In the genomic region with DNA sequence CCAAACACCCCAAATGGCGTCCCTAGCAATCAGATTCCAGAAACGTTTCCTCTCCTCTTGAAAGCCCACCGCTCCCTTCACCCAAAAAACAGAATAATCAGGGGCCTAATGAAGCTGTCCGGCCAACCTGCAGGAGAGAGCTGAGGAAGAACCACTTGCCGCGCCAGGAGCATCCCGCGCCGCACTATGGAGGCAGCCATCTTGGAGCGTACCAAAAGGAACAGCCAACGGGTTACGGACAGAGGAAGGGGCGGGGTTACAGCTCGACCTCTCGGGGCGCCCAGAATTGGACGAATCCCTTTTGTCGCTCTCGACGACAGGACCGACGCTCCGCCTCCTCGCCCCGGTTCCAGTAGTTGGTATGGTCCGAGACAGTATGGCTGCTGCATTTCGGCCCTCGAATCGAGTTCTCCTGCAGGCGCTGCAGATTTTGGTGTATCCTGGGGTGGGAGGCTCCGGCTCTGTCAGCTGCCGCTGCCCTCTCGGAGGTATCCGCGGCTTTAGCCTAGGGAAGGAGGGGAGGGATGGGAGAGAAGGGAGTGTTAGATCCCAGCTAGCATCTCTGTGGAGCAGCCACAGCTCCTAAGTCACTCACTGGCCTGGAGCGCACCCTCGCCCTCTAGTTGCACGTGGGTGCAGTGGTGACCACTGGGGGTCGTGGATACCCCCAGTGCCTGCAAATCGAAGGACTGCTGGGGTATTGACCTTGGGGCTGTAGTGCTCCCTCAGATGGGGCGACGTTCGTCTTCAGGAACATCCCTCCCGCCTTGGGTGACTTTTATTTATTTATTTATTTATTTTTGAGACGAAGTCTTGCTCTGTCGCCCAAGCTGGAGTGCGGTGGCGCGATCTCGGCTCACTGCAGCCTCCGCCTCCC, we compare ENCODE assay signal across 8 cellular contexts. TPM values are rescaled to one million over a fixed set of nuclear protein-coding genes. Genes with fewer than 3 reads are reported as not detected.
DNase-seq lines count a peak whose midpoint lies in the region; ATAC-seq and TF ChIP-seq lines count a peak whose summit lies in the region.

A gene (minus strand): TSS at position 219 of the 877 bp plus-strand sequence. CDS start 19 bp downstream, at position 200.
A gene with protein sequence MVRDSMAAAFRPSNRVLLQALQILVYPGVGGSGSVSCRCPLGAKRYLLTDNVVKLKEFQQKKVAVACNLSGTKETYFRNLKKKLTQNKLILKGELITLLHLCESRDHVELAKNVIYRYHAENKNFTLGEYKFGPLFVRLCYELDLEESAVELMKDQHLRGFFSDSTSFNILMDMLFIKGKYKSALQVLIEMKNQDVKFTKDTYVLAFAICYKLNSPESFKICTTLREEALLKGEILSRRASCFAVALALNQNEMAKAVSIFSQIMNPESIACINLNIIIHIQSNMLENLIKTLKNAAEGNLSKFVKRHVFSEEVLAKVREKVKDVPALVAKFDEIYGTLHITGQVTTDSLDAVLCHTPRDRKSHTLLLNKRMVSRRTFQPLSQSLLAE (plus strand): TSS at position 352 of the 877 bp plus-strand sequence. CDS start 10 bp downstream, at position 362.

- H3K27me3 Mint-ChIP-seq in activated CD4-positive, alpha-beta T cell treated with anti-CD3 and anti-CD28 coated beads for 36 hours = no peaks in the 10 kb centered on the region

- H3K27ac ChIP-seq in cingulate gyrus (ENCODE audit: low read depth, low read length) = peak within 1 kb of the TSS; percentile 93

- H3K36me3 Mint-ChIP-seq in activated CD4-positive, alpha-beta T cell treated with anti-CD3 and anti-CD28 coated beads for 36 hours (ENCODE audit: low read depth) = peaks cover 43% of the 10 kb centered on the region

- H3K27ac Mint-ChIP-seq in activated CD4-positive, alpha-beta T cell treated with anti-CD3 and anti-CD28 coated beads for 36 hours = peak within 1 kb of the TSS; percentile 93

- H3K27me3 ChIP-seq in BJ (ENCODE audit: control insufficient read depth, insufficient read depth, low read length) = no peaks in the 10 kb centered on the region

- ATAC-seq in HG03442 (IDR thresholded peaks at IDR 0.05; ENCODE audit: unreplicated experiment) = peak; percentile 98
- ATAC-seq in activated CD4-positive, alpha-beta T cell treated with anti-CD3 and anti-CD28 coated beads for 36 hours = peak; percentile 99

- peak; percentile 79 for DNase-seq in BJ (ENCODE audit: low read depth)
- peak; percentile 91 for DNase-seq in GM19238 (ENCODE audit: insufficient read length, low spot score)
- peak; percentile 89 for DNase-seq in NCI-H510A treated with DMSO at 0.1 percent for 48 hours (lab: John Stamatoyannopoulos, UW)
- peak; percentile 97 for DNase-seq in activated CD4-positive, alpha-beta T cell treated with anti-CD3 and anti-CD28 coated beads for 36 hours
- peak; percentile 94 for DNase-seq in kidney glomerular epithelial cell (lab: John Stamatoyannopoulos, UW)
- DNase-seq in stimulated activated CD4-positive, alpha-beta T cell treated with anti-CD3 and anti-CD28 coated beads, Interleukin-1b, Interleukin-23, amount 100 ng/mL, for 1 hour (ENCODE audit: low read depth in 2 of 2) = peak; percentile 80 to 85

- peaks cover 37% of the 10 kb centered on the region for H3K4me1 Mint-ChIP-seq in activated CD4-positive, alpha-beta T cell treated with anti-CD3 and anti-CD28 coated beads for 36 hours

- TF ChIP-seq CTCF in BJ (IDR thresholded peaks at IDR 0.05; ENCODE audit: insufficient read depth, low read depth, low read length) = peak; percentile 41

- H3K36me3 ChIP-seq in BJ (ENCODE audit: control insufficient read depth, insufficient read depth, low read length) = 0 out of 2 replicates have a peak, but pooled peaks cover 1% of the 10 kb centered on the region

- CTCF ChIA-PET in BJ (lab: Yijun Ruan, JAX) = interaction anchor here (0.6 to 2.2 kb wide), 5 partner anchors 10 to 537 kb away, joined by 3 to 9 read pairs (median 3); no protein-coding TSS in a partner anchor
- CTCF ChIA-PET in activated CD4-positive, alpha-beta T cell treated with anti-CD3 and anti-CD28 coated beads for 36 hours (lab: Charles Lee) = interaction anchor here (0.6 to 4.6 kb wide), 2 partner anchors 9 to 12 kb away, joined by 3 to 39 read pairs; no protein-coding TSS in a partner anchor

- intact Hi-C loops in activated CD4-positive, alpha-beta T cell treated with anti-CD3 and anti-CD28 coated beads for 36 hours (cut with DNase I, micrococcal nuclease) = loop anchor here (1.0 to 5.0 kb wide), 4 partner anchors 12 to 528 kb away; no protein-coding TSS in a partner anchor

- H3K4me3 Mint-ChIP-seq in activated CD4-positive, alpha-beta T cell treated with anti-CD3 and anti-CD28 coated beads for 36 hours = peak within 1 kb of the TSS; percentile 99

- POLR2A ChIA-PET in BJ (lab: Charles Lee) = interaction anchor here (0.6 kb wide), 2 partner anchors 46 to 776 kb away, joined by 3 read pairs; no protein-coding TSS in a partner anchor
- POLR2A ChIA-PET in activated CD4-positive, alpha-beta T cell treated with anti-CD3 and anti-CD28 coated beads for 36 hours (lab: Charles Lee) = interaction anchor here (0.6 to 1.4 kb wide), 8 partner anchors 12 to 732 kb away, joined by 3 to 10 read pairs (median 4); a partner anchor contains a TSS

- no peaks in the 10 kb centered on the region for H3K9me3 Mint-ChIP-seq in activated CD4-positive, alpha-beta T cell treated with anti-CD3 and anti-CD28 coated beads for 36 hours (ENCODE audit: low read depth)

- H3K4me3 ChIP-seq in BJ (ENCODE audit: low read depth, low read length) = peak within 1 kb of the TSS; percentile 93

RNA-seq across cellular contexts. Expression of the first gene that starts in this region (rescaled TPM):
- 52.6 and 58.8 TPM in 2 replicates for polyA plus RNA-seq in BJ (2011; rRNA removed)
- polyA minus RNA-seq in BJ (2011; rRNA and poly(A)+ RNA removed) = 57.0 and 104 TPM in 2 replicates
- total RNA-seq in activated CD4-positive, alpha-beta T cell treated with anti-CD3 and anti-CD28 coated beads for 36 hours = 100 to 1,000 TPM in 1 of 2 experiments, 10 to 100 TPM in 1; 93.3 to 113 TPM

RNA-seq across cellular contexts. Expression of the second gene that starts in this region (rescaled TPM):
- polyA plus RNA-seq in BJ (2011; rRNA removed) = 7.7 and 11.4 TPM in 2 replicates
- polyA minus RNA-seq in BJ (2011; rRNA and poly(A)+ RNA removed) = 6.2 and 6.3 TPM in 2 replicates
- total RNA-seq in activated CD4-positive, alpha-beta T cell treated with anti-CD3 and anti-CD28 coated beads for 36 hours = 10 to 100 TPM; 10.4 to 14.1 TPM

Comparison
In these comparisons a context has a peak if more than half of its experiments do, and no peak if none do; other contexts are left out.
1. Peak in every context shown above with its lines: DNase-seq, ATAC-seq, H3K4me3 ChIP-seq and H3K27ac ChIP-seq.